In the genomic region with DNA sequence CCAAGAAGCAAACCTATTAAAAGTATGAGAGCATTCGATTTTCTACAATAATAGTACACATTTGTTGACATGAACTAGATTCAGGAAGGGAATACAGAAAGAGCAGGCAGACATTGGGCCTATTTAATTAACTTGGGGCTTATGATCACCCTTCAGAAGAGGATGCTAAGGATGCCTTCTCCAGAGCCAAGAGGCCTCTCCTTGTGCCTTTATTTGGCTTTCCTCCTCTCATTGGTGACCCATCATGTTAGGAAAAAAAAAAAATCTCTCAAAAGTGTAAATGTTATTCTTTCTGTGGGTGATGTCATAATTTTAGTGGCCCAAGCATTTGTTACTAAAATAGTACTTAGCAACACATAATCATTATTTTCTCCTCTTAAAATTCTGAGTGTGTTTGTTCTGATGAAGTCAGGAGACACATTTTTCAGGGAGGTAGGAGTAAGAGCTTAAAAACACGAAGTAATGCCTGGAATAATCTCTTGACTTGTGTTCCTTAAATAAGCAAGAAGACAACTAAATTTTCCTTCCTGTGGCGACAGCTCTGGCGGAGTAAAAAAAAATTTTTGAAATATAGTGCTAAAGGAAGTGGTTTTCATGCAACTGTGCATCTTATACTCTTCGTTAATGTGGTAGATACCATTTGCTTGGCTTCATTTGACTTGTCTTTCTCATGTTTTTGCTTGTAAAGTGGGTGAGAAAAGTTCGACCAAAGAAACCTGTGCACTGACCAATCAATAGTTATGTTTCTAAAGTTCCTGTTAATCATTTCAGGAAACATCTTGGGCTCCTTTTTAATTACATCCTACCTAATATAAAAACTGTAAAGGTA, we compare ENCODE assay signal across 7 cellular contexts. TPM values are rescaled to one million over a fixed set of nuclear protein-coding genes. Genes with fewer than 3 reads are reported as not detected.
DNase-seq lines count a peak whose midpoint lies in the region; ATAC-seq and TF ChIP-seq lines count a peak whose summit lies in the region.

No MANE protein-coding gene starts in this region.

- no peak overlapping the region for H3K27ac Mint-ChIP-seq in type B pancreatic cell

- peak; percentile 74 for ATAC-seq in GM18873 (IDR thresholded peaks at IDR 0.05; ENCODE audit: low FRiP score, unreplicated experiment)
- ATAC-seq in HG02610 (IDR thresholded peaks at IDR 0.05; ENCODE audit: unreplicated experiment) = peak; percentile 78

- no peak for TF ChIP-seq CTCF in type B pancreatic cell (conservative IDR thresholded peaks at IDR 0.05)

- H3K36me3 Mint-ChIP-seq in type B pancreatic cell = no peaks in the 10 kb centered on the region

- DNase-seq in OCI-M1 (lab: John Stamatoyannopoulos, UW) (peak; percentile 30), kidney tubule cell (ENCODE audit: low spot score) (no peak), type B pancreatic cell (ENCODE audit: extremely low spot score, unreplicated experiment) (no peak)
- no peak for DNase-seq in stimulated activated CD4-positive, alpha-beta T cell treated with anti-CD3 and anti-CD28 coated beads, Interleukin-15, amount 100 ng/mL, for 24 hours

- H3K4me3 ChIP-seq in muscle layer of colon (ENCODE audit: low read depth in 1 of 2, low read length in 2 of 2) = no peak overlapping the region

- H3K4me1 ChIP-seq in muscle layer of colon (ENCODE audit: insufficient read depth, low read length) = peaks cover 19% of the 10 kb centered on the region

- H3K9ac ChIP-seq in muscle layer of colon (ENCODE audit: low read length) = no peak overlapping the region

- H3K9me3 Mint-ChIP-seq in type B pancreatic cell = no peaks in the 10 kb centered on the region

- no peaks in the 10 kb centered on the region for H3K9me3 ChIP-seq in muscle layer of colon (ENCODE audit: low read length)

- H3K36me3 ChIP-seq in muscle layer of colon (ENCODE audit: insufficient read depth, low read length) = no peaks in the 10 kb centered on the region

- peak overlapping the region; percentile 36 for H3K27ac ChIP-seq in muscle layer of colon (ENCODE audit: low read depth, low read length)

- H3K4me3 Mint-ChIP-seq in type B pancreatic cell = no peak overlapping the region

- H3K27me3 Mint-ChIP-seq in type B pancreatic cell = no peaks in the 10 kb centered on the region

- H3K27me3 ChIP-seq in muscle layer of colon (ENCODE audit: control insufficient read depth in 1 of 2, insufficient read depth in 2 of 2, low read length in 2 of 2) = no peaks in the 10 kb centered on the region

- peaks cover 24% of the 10 kb centered on the region for H3K4me1 Mint-ChIP-seq in type B pancreatic cell (ENCODE audit: unreplicated experiment)

RNA-seq across cellular contexts. Expression of a gene that starts 11.3 kb away (rescaled TPM):
- total RNA-seq in type B pancreatic cell (ENCODE audit: low replicate concordance) = 61.2 and 69.4 TPM in 2 replicates
